ENCODE assay signal across 1 cellular context in genomic region chr17:35705230-35705629, GRCh38.
TF ChIP-seq lines count a peak whose summit lies in the region.

No MANE protein-coding gene starts in this region.

TF ChIP-seq in A549, 52 proteins besides CTCF, POLR2A, EP300 and RAD21 (continued from another document):
- no peak for TF ChIP-seq REST (IDR thresholded peaks at IDR 0.05)
- no peak for TF ChIP-seq RFX5 (IDR thresholded peaks at IDR 0.05)
- TF ChIP-seq CBX8 (IDR thresholded peaks at IDR 0.05), result no peak
- TF ChIP-seq HEYL (CRISPR knock-in tag; IDR thresholded peaks at IDR 0.05), result no peak
- no peak for TF ChIP-seq CHD2 (IDR thresholded peaks at IDR 0.05; ENCODE audit: low read length, partially characterized antibody)
- no peak for TF ChIP-seq CBX2 (IDR thresholded peaks at IDR 0.05; ENCODE audit: borderline replicate concordance, low read depth)
- TF ChIP-seq NR3C1 (IDR thresholded peaks at IDR 0.05), result no peak
- no peak for TF ChIP-seq ZNF302 (CRISPR knock-in tag; IDR thresholded peaks at IDR 0.05)
- no peak for TF ChIP-seq HES2 (IDR thresholded peaks at IDR 0.05)
- TF ChIP-seq, protein P1, sequence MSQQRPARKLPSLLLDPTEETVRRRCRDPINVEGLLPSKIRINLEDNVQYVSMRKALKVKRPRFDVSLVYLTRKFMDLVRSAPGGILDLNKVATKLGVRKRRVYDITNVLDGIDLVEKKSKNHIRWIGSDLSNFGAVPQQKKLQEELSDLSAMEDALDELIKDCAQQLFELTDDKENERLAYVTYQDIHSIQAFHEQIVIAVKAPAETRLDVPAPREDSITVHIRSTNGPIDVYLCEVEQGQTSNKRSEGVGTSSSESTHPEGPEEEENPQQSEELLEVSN (IDR thresholded peaks at IDR 0.05; ENCODE audit: borderline replicate concordance, low read depth), result no peak
- TF ChIP-seq TP53 (CRISPR knock-in tag; IDR thresholded peaks at IDR 0.05), result no peak
- no peak for TF ChIP-seq FOXS1 (CRISPR knock-in tag; IDR thresholded peaks at IDR 0.05)
- TF ChIP-seq SREBF2 (IDR thresholded peaks at IDR 0.05), result no peak
- no peak for TF ChIP-seq BHLHE40 (IDR thresholded peaks at IDR 0.05; ENCODE audit: low read depth, low read length)
- no peak for TF ChIP-seq PHF8 (IDR thresholded peaks at IDR 0.05; ENCODE audit: borderline replicate concordance, low read depth)
- no peak for TF ChIP-seq HOXA7 (CRISPR knock-in tag; IDR thresholded peaks at IDR 0.05)
